In the genomic region with DNA sequence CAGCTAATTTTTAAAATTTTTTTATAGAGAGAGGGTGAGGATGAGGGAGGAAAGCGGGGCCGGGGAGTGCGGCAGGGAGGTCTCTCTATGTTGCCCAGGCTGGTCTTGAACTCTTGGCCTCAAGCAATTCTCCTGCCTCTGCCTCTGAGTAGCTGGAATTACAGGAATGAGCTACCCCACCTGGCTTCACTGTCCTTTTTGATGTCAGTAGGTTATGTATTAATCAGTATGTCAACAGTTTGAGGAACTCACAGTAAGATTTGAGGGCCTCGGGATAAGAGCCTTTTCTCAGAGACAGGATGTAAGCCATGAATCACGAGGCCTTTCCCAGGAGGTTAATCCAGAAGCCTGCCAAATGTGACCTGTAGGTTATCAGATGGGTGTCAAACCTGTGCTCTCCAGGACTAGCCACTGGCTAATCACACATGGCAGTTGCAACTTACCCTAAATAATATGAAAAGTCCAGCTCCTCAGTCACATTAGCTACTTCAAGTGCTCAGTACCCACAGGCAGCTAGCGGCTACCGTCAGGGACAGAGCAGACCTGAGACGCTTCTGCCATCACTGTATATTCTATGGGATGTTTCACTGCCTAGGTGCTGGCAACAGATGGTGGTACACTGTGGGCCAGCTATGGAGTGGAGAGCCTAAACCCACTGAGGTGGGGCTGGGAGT, we compare ENCODE assay signal across 21 cellular contexts. TPM values are rescaled to one million over a fixed set of nuclear protein-coding genes. Genes with fewer than 3 reads are reported as not detected.
DNase-seq lines count a peak whose midpoint lies in the region; ATAC-seq and TF ChIP-seq lines count a peak whose summit lies in the region.
"Had no signal": no experiment of that assay in that cellular context is flagged by ENCODE, and none has a peak within 500 bp of the region (broad histone marks: within the 10 kb centered on the region; RNA-seq: fewer than 3 reads in every experiment).

No MANE protein-coding gene starts in this region.

- ATAC-seq in HG03175 (IDR thresholded peaks at IDR 0.05; ENCODE audit: unreplicated experiment) (no peak), HG03521 (IDR thresholded peaks at IDR 0.05; ENCODE audit: unreplicated experiment) (no peak)
- ATAC-seq: natural killer cell had no signal

- H3K4me3 ChIP-seq in epithelial cell of proximal tubule (ENCODE audit: low read depth, low read length) (no peak overlapping the region), HAP-1 (no peak overlapping the region)
- H3K4me3 ChIP-seq: ascending aorta, prostate gland had no signal

- in situ Hi-C loops in Caki2 (cut with HindIII; ENCODE audit: low pct_unique_long_range_greater_than_20kb, low sequenced_read_pairs), result loop anchor here (25.0 kb wide), 1 partner anchor 383 kb away; no protein-coding TSS in a partner anchor
- in situ Hi-C loops in HAP-1 (cut with MboI; ENCODE audit: low sequenced_read_pairs), result no loop called here

- DNase-seq in Caki2 (ENCODE audit: low read depth) (peak; percentile 88), HuH-7 (ENCODE audit: low spot score) (peak; percentile 64), epithelial cell of proximal tubule (ENCODE audit: low read depth) (peak; percentile 49), mesenteric fat pad (ENCODE audit: low spot score) (peak; percentile 65), SIG-M5 (lab: John Stamatoyannopoulos, UW) (no peak), HAP-1 (ENCODE audit: low spot score in 2 of 2) (no peak)
- DNase-seq: activated CD4-positive, alpha-beta T cell treated with anti-CD3 and anti-CD28 coated beads for 48 hours; activated CD8-positive, alpha-beta memory T cell treated with anti-CD3 and anti-CD28 coated beads, Interleukin-2, amount 50 U/mL, for 4 hours; activated naive CD4-positive, alpha-beta T cell; AML-193; DMS153; foreskin melanocyte; GOT3; natural killer cell; NCI-H187 treated with DMSO at 0.1 percent for 48 hours; NCI-H524; stimulated activated CD4-positive, alpha-beta T cell treated with anti-CD3 and anti-CD28 coated beads, Interleukin-12 subunit alpha, Interleukin-12 subunit beta, amount 100 ng/mL, for 4 hours had no signal

- no peak for TF ChIP-seq CTCF in epithelial cell of proximal tubule (conservative IDR thresholded peaks at IDR 0.05; ENCODE audit: low read depth, low read length)

- no peaks in the 10 kb centered on the region for H3K4me1 ChIP-seq in HAP-1
- H3K4me1 ChIP-seq: ascending aorta, prostate gland had no signal

- no peaks in the 10 kb centered on the region for H3K9me3 ChIP-seq in HAP-1
- H3K9me3 ChIP-seq: ascending aorta, prostate gland had no signal

- no peaks in the 10 kb centered on the region for H3K36me3 ChIP-seq in HAP-1 (replicated peaks)
- H3K36me3 ChIP-seq: ascending aorta, prostate gland had no signal

- peaks cover 8% of the 10 kb centered on the region; the same call in 1 of the 2 replicates for H3K27me3 ChIP-seq in HAP-1 (ENCODE audit: low read depth)
- H3K27me3 ChIP-seq: ascending aorta had no signal

RNA-seq across cellular contexts. Expression of a gene that starts 33.1 kb away (rescaled TPM):
- 1.3 TPM in 1 of 2 replicates, not detected in the other for total RNA-seq in Caki2 (2014; rRNA removed; shearing (Covaris generic); ENCODE audit: low replicate concordance)
- total RNA-seq in epithelial cell of proximal tubule (not detected in 2 replicates), mesenteric fat pad (0.22 TPM)
- total RNA-seq: ascending aorta, natural killer cell had no signal

RNA-seq across cellular contexts. Expression of a gene that starts 46.0 kb away (rescaled TPM):
- total RNA-seq in Caki2 (2014; rRNA removed; shearing (Covaris generic); ENCODE audit: low replicate concordance), result 59.4 and 75.0 TPM in 2 replicates
- 35.5 and 46.3 TPM in 2 replicates for total RNA-seq in epithelial cell of proximal tubule
- 32.9 TPM for total RNA-seq in mesenteric fat pad

Comparison
In these comparisons a context has a peak if more than half of its experiments do, and no peak if none do; other contexts are left out.
1. DNase-seq: peak in Caki2 (single experiment), HuH-7 (single experiment), epithelial cell of proximal tubule (single experiment) and mesenteric fat pad (single experiment); none in SIG-M5 (single experiment) and HAP-1 (0 of 2).